17 cellular contexts compared by ENCODE assay signal in the genomic region with DNA sequence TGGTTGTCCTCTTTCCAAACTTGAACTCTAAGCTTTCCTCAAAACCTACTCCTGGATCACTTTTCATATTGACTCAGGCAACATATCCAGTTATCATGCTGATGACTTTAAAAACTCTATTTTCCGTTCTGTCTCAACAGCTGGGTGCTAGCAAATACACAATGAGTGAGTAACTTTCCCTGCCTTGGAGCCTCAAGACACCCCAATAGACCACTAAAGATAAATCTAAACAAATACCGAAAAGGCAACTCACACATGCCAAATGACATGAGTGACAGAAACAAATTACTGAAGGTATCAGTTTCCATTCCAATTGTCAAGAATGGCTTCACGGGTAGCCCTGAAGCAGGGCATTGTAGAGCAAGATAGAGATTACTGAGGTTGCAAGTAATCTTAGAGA. TPM values are rescaled to one million over a fixed set of nuclear protein-coding genes. Genes with fewer than 3 reads are reported as not detected.
A peak's percentile ranks its signal among the peaks of the same experiment; 100 is the strongest.
DNase-seq lines count a peak whose midpoint lies in the region; ATAC-seq and TF ChIP-seq lines count a peak whose summit lies in the region.
"Had no signal": no experiment of that assay in that cellular context is flagged by ENCODE, and none has a peak within 500 bp of the region (broad histone marks: within the 10 kb centered on the region; RNA-seq: fewer than 3 reads in every experiment).

No MANE protein-coding gene starts in this region.

- H3K4me1 Mint-ChIP-seq in Caco-2 (ENCODE audit: low read depth, unreplicated experiment) = no peaks in the 10 kb centered on the region
- H3K4me1 Mint-ChIP-seq: GM23338 had no signal

- no peaks in the 10 kb centered on the region for H3K27me3 Mint-ChIP-seq in Caco-2 (ENCODE audit: insufficient read depth, unreplicated experiment)
- H3K27me3 Mint-ChIP-seq: CD4-positive, CD25-positive, alpha-beta regulatory T cell; CD8-positive, alpha-beta memory T cell; IgD-negative memory B cell had no signal

- intact Hi-C loops in Caco-2 (cut with micrococcal nuclease; ENCODE audit: unreplicated experiment) (no loop called here), PC-3 (cut with micrococcal nuclease) (no loop called here), gastrocnemius medialis (cut with DNase I; ENCODE audit: low total_unique reads) (no loop called here), transverse colon (cut with DNase I; ENCODE audit: low total_unique reads) (no loop called here)

- no peak overlapping the region for H3K4me2 ChIP-seq in PC-3 (ENCODE audit: low read length)
- H3K4me2 ChIP-seq: GM23338 had no signal

- no peak for DNase-seq in Caco-2
- DNase-seq in PC-3 = no peak
- DNase-seq in myocyte (ENCODE audit: low read depth) = peak; percentile 58
- DNase-seq in gastrocnemius medialis = no peak
- DNase-seq in transverse colon = no peak
- DNase-seq in 8988T = no peak
- DNase-seq: BE2C; C1 segment of cervical spinal cord; CD4-positive, CD25-positive, alpha-beta regulatory T cell; CD8-positive, alpha-beta memory T cell; COR-L47; HCEC 1CT had no signal

- peaks cover 4% of the 10 kb centered on the region for H3K36me3 ChIP-seq in Caco-2 (ENCODE audit: control insufficient read depth, insufficient read depth, low read length)
- peaks cover 23% of the 10 kb centered on the region for H3K36me3 ChIP-seq in PC-3 (ENCODE audit: low read depth, low read length)
- H3K36me3 ChIP-seq in gastrocnemius medialis = peaks cover 0 to 20% of the 10 kb centered on the region in 2 donors
- peaks cover 0 to 5% (median 2%) of the 10 kb centered on the region in 4 donors for H3K36me3 ChIP-seq in transverse colon

- in situ Hi-C loops in gastrocnemius medialis (cut with MboI; ENCODE audit: low sequenced_read_pairs in 4 of 4) (loop anchor here in 1 of 4 donors (10.0 kb wide), 1 partner anchor 86 kb away; a partner anchor contains a TSS), transverse colon (cut with MboI; ENCODE audit: low pct_ligation_motif_present in 1 of 4, low pct_unique_long_range_greater_than_20kb in 1 of 4, low sequenced_read_pairs in 3 of 4) (no loop called here)

- no peak for TF ChIP-seq EP300 in transverse colon (IDR thresholded peaks at IDR 0.05; ENCODE audit: low read depth)

- H3K9me3 Mint-ChIP-seq in Caco-2 (ENCODE audit: unreplicated experiment) = no peaks in the 10 kb centered on the region
- H3K9me3 Mint-ChIP-seq: CD4-positive, CD25-positive, alpha-beta regulatory T cell; CD8-positive, alpha-beta memory T cell; GM23338; IgD-negative memory B cell had no signal

- H3K9me2 ChIP-seq in PC-3 (replicated peaks; ENCODE audit: low read length) = no peaks in the 10 kb centered on the region

- no peak for TF ChIP-seq POLR2A in gastrocnemius medialis (IDR thresholded peaks at IDR 0.05)
- no peak for TF ChIP-seq POLR2A in transverse colon (IDR thresholded peaks at IDR 0.05)

- H3K4me3 Mint-ChIP-seq in Caco-2 (ENCODE audit: unreplicated experiment) = no peak overlapping the region
- H3K4me3 Mint-ChIP-seq: CD4-positive, CD25-positive, alpha-beta regulatory T cell; CD8-positive, alpha-beta memory T cell; GM23338; IgD-negative memory B cell had no signal

- no peak overlapping the region for H2AFZ ChIP-seq in PC-3 (ENCODE audit: low read length)
- H2AFZ ChIP-seq: GM23338 had no signal

- H3K27ac ChIP-seq in PC-3 (ENCODE audit: low read length) (no peak overlapping the region), gastrocnemius medialis (peak overlapping the region in 3 of 4 donors; percentile 8 to 66 (median 8)), transverse colon (no peak overlapping the region)

- TSS peak; percentile 3 for BruUV-seq in Caco-2 (replicated peaks; lab: Mats Ljungman, UMichigan)
- BruUV-seq in PC-3 (replicated peaks; lab: Mats Ljungman, UMichigan) = TSS peak; percentile 4

- no peaks in the 10 kb centered on the region for H3K79me2 ChIP-seq in PC-3 (ENCODE audit: low read length)

- no peak for ATAC-seq in PC-3
- ATAC-seq in gastrocnemius medialis = no peak
- ATAC-seq in HG02610 (IDR thresholded peaks at IDR 0.05; ENCODE audit: unreplicated experiment) = no peak
- ATAC-seq in HG03469 (IDR thresholded peaks at IDR 0.05; ENCODE audit: unreplicated experiment) = no peak
- ATAC-seq: GM23338, HepG2 had no signal

- H3F3A ChIP-seq in PC-3 (ENCODE audit: low read length, unreplicated experiment) = no peaks in the 10 kb centered on the region

- WGBS in transverse colon (ENCODE audit: low coverage in 1 of 2), 2 donors = 78 to 84% methylated on average over 1 to 3 of the region's 3 CpGs

- no peaks in the 10 kb centered on the region for H3K9me3 ChIP-seq in Caco-2
- no peaks in the 10 kb centered on the region for H3K9me3 ChIP-seq in PC-3 (ENCODE audit: low read length)
- H3K9me3 ChIP-seq in gastrocnemius medialis = no peaks in the 10 kb centered on the region
- no peaks in the 10 kb centered on the region for H3K9me3 ChIP-seq in transverse colon
- H3K9me3 ChIP-seq: BE2C had no signal

- POLR2A ChIA-PET in Caco-2 (lab: Charles Lee) (no interaction called here), PC-3 (lab: Charles Lee; ENCODE audit: unreplicated experiment) (no interaction called here)

- H3K27me3 ChIP-seq in Caco-2 (replicated peaks; ENCODE audit: control insufficient read depth, insufficient read depth, low read length) (no peaks in the 10 kb centered on the region), PC-3 (ENCODE audit: low read length) (no peaks in the 10 kb centered on the region), gastrocnemius medialis (no peaks in the 10 kb centered on the region), transverse colon (no peaks in the 10 kb centered on the region)
- H3K27me3 ChIP-seq: BE2C had no signal

- CTCF ChIA-PET in Caco-2 (lab: Charles Lee) (no interaction called here), PC-3 (lab: Charles Lee) (no interaction called here)

- no peak overlapping the region for H3K9ac ChIP-seq in PC-3 (ENCODE audit: low read length)

- H3K36me3 Mint-ChIP-seq in Caco-2 (ENCODE audit: insufficient read depth, unreplicated experiment) = peaks cover 54% of the 10 kb centered on the region

- no peaks in the 10 kb centered on the region for H4K20me1 ChIP-seq in PC-3 (ENCODE audit: low read length)

- no peak overlapping the region for H3K27ac Mint-ChIP-seq in Caco-2 (ENCODE audit: unreplicated experiment)
- H3K27ac Mint-ChIP-seq: CD4-positive, CD25-positive, alpha-beta regulatory T cell; GM23338 had no signal

- H3K4me3 ChIP-seq in Caco-2 (ENCODE audit: low read depth, low read length) (no peak overlapping the region), PC-3 (ENCODE audit: low read length) (no peak overlapping the region), gastrocnemius medialis (no peak overlapping the region), transverse colon (no peak overlapping the region)
- H3K4me3 ChIP-seq: GM23338 had no signal

- H3K4me1 ChIP-seq in Caco-2 = no peaks in the 10 kb centered on the region
- H3K4me1 ChIP-seq in PC-3 (ENCODE audit: insufficient read depth, low read length) = no peaks in the 10 kb centered on the region
- peaks cover 18% of the 10 kb centered on the region in 2 donors for H3K4me1 ChIP-seq in gastrocnemius medialis
- H3K4me1 ChIP-seq in transverse colon = no peaks in the 10 kb centered on the region

- no peak for TF ChIP-seq CTCF in Caco-2 (IDR thresholded peaks at IDR 0.05; ENCODE audit: insufficient read depth in 1 of 2, low read depth in 1 of 2, low read length in 1 of 2, severe bottlenecking in 1 of 2, unreplicated experiment in 1 of 2)
- no peak for TF ChIP-seq CTCF in PC-3 (conservative IDR thresholded peaks at IDR 0.05; ENCODE audit: low read depth, low read length)
- TF ChIP-seq CTCF in gastrocnemius medialis (IDR thresholded peaks at IDR 0.05 in 4 of 5, conservative IDR thresholded peaks at IDR 0.05 in 1 of 5) = no peak
- TF ChIP-seq CTCF in transverse colon (IDR thresholded peaks at IDR 0.05) = no peak

RNA-seq across cellular contexts. Expression of a gene that starts 15.7 kb away (rescaled TPM):
- total RNA-seq in Caco-2 (2022) (41.7 and 43.5 TPM in 2 replicates), PC-3 (2014; rRNA removed) (75.5 and 85.8 TPM in 2 replicates), myocyte (36.8 and 40.6 TPM in 2 replicates), gastrocnemius medialis (10 to 100 TPM; 28.8 to 38.3 (median 36.4) TPM), transverse colon (10 to 100 TPM; 25.2 to 34.0 (median 27.7) TPM)
- 27.1 TPM for polyA plus RNA-seq in myocyte (2012)

RNA-seq across cellular contexts. Expression of a gene that starts 26.1 kb away (rescaled TPM):
- total RNA-seq in Caco-2 (2022) = 0.42 and 0.50 TPM in 2 replicates
- total RNA-seq in PC-3 (2014; rRNA removed) = 13.5 and 14.3 TPM in 2 replicates
- 0.10 and 0.40 TPM in 2 replicates for total RNA-seq in myocyte
- 0.84 TPM for polyA plus RNA-seq in myocyte (2012)
- total RNA-seq in gastrocnemius medialis = 1 to 10 TPM in 1 of 4 donors, under 1 TPM in 3; 0.13 to 1.2 (median 0.34) TPM
- 10 to 100 TPM in 2 of 4 donors, 1 to 10 TPM in 2; 3.0 to 46.3 (median 17.7) TPM for total RNA-seq in transverse colon

RNA-seq across cellular contexts. Expression of a gene that starts 36.0 kb away (rescaled TPM):
- total RNA-seq in Caco-2 (2022) (83.1 and 85.5 TPM in 2 replicates), PC-3 (2014; rRNA removed) (118 and 123 TPM in 2 replicates), myocyte (34.1 and 40.2 TPM in 2 replicates), gastrocnemius medialis (10 to 100 TPM; 41.6 to 79.0 (median 56.5) TPM), transverse colon (10 to 100 TPM in 3 of 4 donors, 1 to 10 TPM in 1; 5.4 to 29.2 (median 22.9) TPM)
- polyA plus RNA-seq in myocyte (2012) = 34.9 TPM

RNA-seq across cellular contexts. Expression of a gene that starts 40.1 kb away (rescaled TPM):
- 60.1 and 64.5 TPM in 2 replicates for total RNA-seq in Caco-2 (2022)
- 60.1 and 69.5 TPM in 2 replicates for total RNA-seq in PC-3 (2014; rRNA removed)
- 39.5 and 44.6 TPM in 2 replicates for total RNA-seq in myocyte
- polyA plus RNA-seq in myocyte (2012) = 98.6 TPM
- total RNA-seq in gastrocnemius medialis = 10 to 100 TPM; 30.5 to 40.5 (median 36.4) TPM
- 10 to 100 TPM in 3 of 4 donors, 1 to 10 TPM in 1; 5.2 to 35.6 (median 18.5) TPM for total RNA-seq in transverse colon

Comparison
In these comparisons a context has a peak if more than half of its experiments do, and no peak if none do; other contexts are left out.
1. H3K27ac ChIP-seq: peak in gastrocnemius medialis (3 of 4); none in PC-3 (single experiment) and transverse colon (0 of 4).